Comparison of ENCODE assay signal across 14 cellular contexts in the genomic region with DNA sequence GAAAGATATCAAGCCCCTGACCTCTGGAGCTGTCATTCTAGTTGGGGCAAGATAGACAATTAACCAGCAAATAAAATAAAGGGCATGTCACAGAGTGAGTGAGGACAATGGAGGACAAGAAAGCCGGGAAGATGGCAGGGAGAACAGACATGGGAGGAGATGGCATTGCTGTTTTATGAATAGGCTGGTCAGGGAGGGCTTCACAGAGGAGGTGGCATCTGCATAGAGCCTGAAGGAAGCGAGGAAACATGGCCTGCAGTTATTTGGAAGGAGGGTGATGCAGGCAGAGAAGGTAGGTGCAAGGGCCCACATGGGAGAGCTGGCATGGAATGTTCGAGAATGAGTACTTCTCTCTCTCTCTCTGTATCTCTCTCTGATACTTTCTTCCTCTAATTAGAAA.
DNase-seq lines count a peak whose midpoint lies in the region; TF ChIP-seq lines count a peak whose summit lies in the region.
"Had no signal": no experiment of that assay in that cellular context is flagged by ENCODE, and none has a peak within 500 bp of the region (broad histone marks: within the 10 kb centered on the region; RNA-seq: fewer than 3 reads in every experiment).

No MANE protein-coding gene starts in this region.

- H3K27me3 Mint-ChIP-seq in activated CD4-positive, alpha-beta T cell treated with anti-CD3 and anti-CD28 coated beads, Interleukin-2, amount 10 ng/mL, durations not matched to agents 24 days and 14 days, result no peaks in the 10 kb centered on the region
- H3K27me3 Mint-ChIP-seq: B cell; CD4-positive, alpha-beta T cell had no signal

- intact Hi-C loops in activated CD4-positive, alpha-beta T cell treated with anti-CD3 and anti-CD28 coated beads, Interleukin-2, amount 10 ng/mL, durations not matched to agents 24 days and 14 days (cut with micrococcal nuclease), result no loop called here
- intact Hi-C loops in lower leg skin (cut with DNase I; ENCODE audit: low total_unique reads), result no loop called here
- intact Hi-C loops in stomach (cut with DNase I; ENCODE audit: low total_unique reads), result no loop called here

- no peak for TF ChIP-seq POLR2A in lower leg skin (IDR thresholded peaks at IDR 0.05)
- no peak for TF ChIP-seq POLR2A in stomach (IDR thresholded peaks at IDR 0.05)

- no peak overlapping the region for H3K27ac Mint-ChIP-seq in activated CD4-positive, alpha-beta T cell treated with anti-CD3 and anti-CD28 coated beads, Interleukin-2, amount 10 ng/mL, durations not matched to agents 24 days and 14 days
- H3K27ac Mint-ChIP-seq: B cell; CD4-positive, alpha-beta T cell; GM23338 had no signal

- TF ChIP-seq CTCF in lower leg skin (IDR thresholded peaks at IDR 0.05) (no peak), stomach (IDR thresholded peaks at IDR 0.05) (no peak)

- H3K4me1 ChIP-seq in stomach, result no peaks in the 10 kb centered on the region
- H3K4me1 ChIP-seq: BLaER1 treated with 17β-estradiol and CSF1 and Interleukin-3, amounts not matched to agents 10 nM and 100 nM; Caco-2 had no signal

- H3K27ac ChIP-seq in stomach, result no peak overlapping the region
- H3K27ac ChIP-seq: 22Rv1; BLaER1 treated with 17β-estradiol and CSF1 and Interleukin-3, amounts not matched to agents 10 nM and 100 nM had no signal

- no peaks in the 10 kb centered on the region for H3K36me3 Mint-ChIP-seq in activated CD4-positive, alpha-beta T cell treated with anti-CD3 and anti-CD28 coated beads, Interleukin-2, amount 10 ng/mL, durations not matched to agents 24 days and 14 days (ENCODE audit: low read depth)

- H3K9me3 Mint-ChIP-seq in activated CD4-positive, alpha-beta T cell treated with anti-CD3 and anti-CD28 coated beads, Interleukin-2, amount 10 ng/mL, durations not matched to agents 24 days and 14 days, result no peaks in the 10 kb centered on the region
- H3K9me3 Mint-ChIP-seq: CD4-positive, alpha-beta T cell; GM23338 had no signal

- no peaks in the 10 kb centered on the region for H3K27me3 ChIP-seq in stomach
- H3K27me3 ChIP-seq: BLaER1 treated with 17β-estradiol and CSF1 and Interleukin-3, amounts not matched to agents 10 nM and 100 nM had no signal

- no peak for TF ChIP-seq EP300 in stomach (IDR thresholded peaks at IDR 0.05)

- H3K4me3 ChIP-seq in lower leg skin (ENCODE audit: low read depth, poor library complexity, severe bottlenecking) (no peak overlapping the region), stomach (no peak overlapping the region)
- H3K4me3 ChIP-seq: BLaER1 treated with 17β-estradiol and CSF1 and Interleukin-3, amounts not matched to agents 10 nM and 100 nM; GM23338 had no signal

- WGBS in lower leg skin, 2 donors, result 82 to 89% methylated on average over 3 of the region's 3 CpGs
- WGBS in stomach, 5 donors, result 66 to 82% (median 77%) methylated on average over 3 of the region's 3 CpGs

- peak; percentile 24 for DNase-seq in activated CD4-positive, alpha-beta T cell treated with anti-CD3 and anti-CD28 coated beads, Interleukin-2, amount 10 ng/mL, durations not matched to agents 24 days and 14 days
- DNase-seq in activated CD4-positive, alpha-beta T cell treated with anti-CD3 and anti-CD28 coated beads for 1 hour, result no peak
- DNase-seq in lower leg skin (ENCODE audit: low spot score in 2 of 2) (peak; percentile 6 to 45), stomach (peak; percentile 4), C1 segment of cervical spinal cord (lab: John Stamatoyannopoulos, UW) (no peak), AML-193 (lab: John Stamatoyannopoulos, UW) (no peak)
- DNase-seq in activated effector memory CD4-positive, alpha-beta T cell treated with Interleukin-2 at 50 U/mL for 16 hours, result no peak
- DNase-seq: CD4-positive, alpha-beta T cell; HCEC 1CT had no signal

- no peak overlapping the region for H3K4me3 Mint-ChIP-seq in activated CD4-positive, alpha-beta T cell treated with anti-CD3 and anti-CD28 coated beads, Interleukin-2, amount 10 ng/mL, durations not matched to agents 24 days and 14 days
- H3K4me3 Mint-ChIP-seq: B cell; CD4-positive, alpha-beta T cell; GM23338 had no signal

- H3K36me3 ChIP-seq in stomach, result no peaks in the 10 kb centered on the region
- H3K36me3 ChIP-seq: BLaER1 treated with 17β-estradiol and CSF1 and Interleukin-3, amounts not matched to agents 10 nM and 100 nM had no signal

- H3K9me3 ChIP-seq in stomach, result no peaks in the 10 kb centered on the region
- H3K9me3 ChIP-seq: BLaER1 treated with 17β-estradiol and CSF1 and Interleukin-3, amounts not matched to agents 10 nM and 100 nM; Caco-2 had no signal

- H3K4me1 Mint-ChIP-seq in activated CD4-positive, alpha-beta T cell treated with anti-CD3 and anti-CD28 coated beads, Interleukin-2, amount 10 ng/mL, durations not matched to agents 24 days and 14 days, result no peaks in the 10 kb centered on the region
- H3K4me1 Mint-ChIP-seq: B cell, GM23338 had no signal

Comparison
In these comparisons a context has a peak if more than half of its experiments do, and no peak if none do; other contexts are left out.
1. DNase-seq: peak in activated CD4-positive, alpha-beta T cell treated with anti-CD3 and anti-CD28 coated beads, Interleukin-2, amount 10 ng/mL, durations not matched to agents 24 days and 14 days (single experiment), lower leg skin (2 of 2) and stomach (single experiment); none in activated CD4-positive, alpha-beta T cell treated with anti-CD3 and anti-CD28 coated beads for 1 hour (single experiment), C1 segment of cervical spinal cord (0 of 14), activated effector memory CD4-positive, alpha-beta T cell treated with Interleukin-2 at 50 U/mL for 16 hours (single experiment) and AML-193 (0 of 2).